Comparison of ENCODE assay signal across 28 cellular contexts in the genomic region with DNA sequence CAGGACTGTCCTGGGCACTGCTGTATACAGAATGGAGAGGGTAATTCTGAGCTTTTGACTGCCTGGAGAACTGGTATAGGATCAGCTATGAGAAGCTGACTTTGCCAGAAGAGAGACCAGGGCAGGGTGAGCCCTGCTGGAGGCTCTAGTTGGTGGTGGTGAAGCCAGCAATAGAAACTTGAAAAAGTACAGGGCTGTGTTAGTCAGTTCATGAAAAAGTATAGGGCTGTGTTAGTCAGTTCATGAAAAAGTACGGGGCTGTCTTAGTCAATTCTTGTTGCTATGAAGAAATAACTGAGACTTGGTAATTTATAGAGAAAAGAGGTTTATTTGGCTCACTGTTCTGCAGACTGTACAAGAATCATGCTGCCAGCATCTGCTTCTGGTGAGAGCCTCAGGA.
"Had no signal": no experiment of that assay in that cellular context is flagged by ENCODE, and none has a peak within 500 bp of the region (broad histone marks: within the 10 kb centered on the region; RNA-seq: fewer than 3 reads in every experiment).

No MANE protein-coding gene starts in this region.

- H3K27ac ChIP-seq: coronary artery, dorsolateral prefrontal cortex, epithelial cell of prostate, esophagus squamous epithelium, gastrocnemius medialis, heart right ventricle, left lung, lower lobe of right lung had no signal

- H3K4me3 ChIP-seq: coronary artery, dorsolateral prefrontal cortex, esophagus squamous epithelium, gastrocnemius medialis, heart right ventricle, left lung, lower lobe of right lung, mucosa of descending colon had no signal

- H3K4me1 Mint-ChIP-seq: mesothelial cell of epicardium, naive B cell had no signal

- H3K9me3 ChIP-seq: esophagus squamous epithelium, gastrocnemius medialis, heart right ventricle, lower lobe of right lung, mucosa of descending colon had no signal

- H3K27ac Mint-ChIP-seq: effector memory CD8-positive, alpha-beta T cell; endodermal cell; mesothelial cell of epicardium; naive B cell had no signal

- H3K27me3 ChIP-seq: gastrocnemius medialis had no signal

- H3K4me1 ChIP-seq: esophagus squamous epithelium, gastrocnemius medialis, heart right ventricle, left lung, lower lobe of right lung had no signal

- H3K4me3 Mint-ChIP-seq: effector memory CD8-positive, alpha-beta T cell; endodermal cell; mesothelial cell of epicardium; naive B cell had no signal

- H3K36me3 ChIP-seq: esophagus squamous epithelium, gastrocnemius medialis, heart right ventricle, left lung, lower lobe of right lung had no signal

- ATAC-seq: effector memory CD8-positive, alpha-beta T cell; esophagus mucosa; gastrocnemius medialis; heart right ventricle; left cardiac atrium; left lung; left ventricle myocardium superior; lower lobe of right lung; mucosa of descending colon had no signal

- H3K36me3 Mint-ChIP-seq: mesothelial cell of epicardium had no signal

- DNase-seq: dermis blood vessel endothelial cell; dorsolateral prefrontal cortex; effector CD8-positive, alpha-beta T cell; effector memory CD8-positive, alpha-beta T cell; endodermal cell; erythroblast; esophagus squamous epithelium; foreskin fibroblast; foreskin melanocyte; gastrocnemius medialis; glutamatergic neuron; head of caudate nucleus; heart right ventricle; hippocampal formation; left cardiac atrium; left lung; left ventricle myocardium superior; lower lobe of right lung; mesenchymal stem cell; mucosa of descending colon; naive B cell had no signal

- H3K9me3 Mint-ChIP-seq: effector memory CD8-positive, alpha-beta T cell had no signal

- FAIRE-seq: endometrium, islet of Langerhans, keratinocyte had no signal
